ENCODE assay signal across 9 cellular contexts in genomic region chr12:62730649-62731377, GRCh38.
DNase-seq lines count a peak whose midpoint lies in the region; ATAC-seq and TF ChIP-seq lines count a peak whose summit lies in the region.
"Had no signal": no experiment of that assay in that cellular context is flagged by ENCODE, and none has a peak within 500 bp of the region (broad histone marks: within the 10 kb centered on the region; RNA-seq: fewer than 3 reads in every experiment).

No MANE protein-coding gene starts in this region.

- H3K27me3 ChIP-seq in suprapubic skin: no peaks in the 10 kb centered on the region

- TF ChIP-seq POLR2A in suprapubic skin (IDR thresholded peaks at IDR 0.05): no peak

- 48% methylated on average over 5 of the region's 5 CpGs for WGBS in suprapubic skin

- no peaks in the 10 kb centered on the region for H3K9me3 ChIP-seq in suprapubic skin

- no peaks in the 10 kb centered on the region for H3K36me3 ChIP-seq in suprapubic skin

- no peaks in the 10 kb centered on the region for H3K9me3 Mint-ChIP-seq in natural killer cell
- H3K9me3 Mint-ChIP-seq: T-cell had no signal

- CTCF ChIA-PET in RWPE1 (lab: Yijun Ruan, JAX): no interaction called here

- H3K4me1 Mint-ChIP-seq in natural killer cell: no peaks in the 10 kb centered on the region
- H3K4me1 Mint-ChIP-seq: T-cell had no signal

- H3K4me3 ChIP-seq in fibroblast of mammary gland (ENCODE audit: control insufficient read depth, low read depth, low read length) (no peak overlapping the region), suprapubic skin (no peak overlapping the region)

- POLR2A ChIA-PET in RWPE1 (lab: Yijun Ruan, JAX; ENCODE audit: low non-redundant PET): no interaction called here

- H3K4me3 Mint-ChIP-seq in natural killer cell: no peak overlapping the region
- H3K4me3 Mint-ChIP-seq: T-cell had no signal

- peak; percentile 49 for DNase-seq in H4 (ENCODE audit: low spot score)
- peak; percentile 24 for DNase-seq in RWPE1 (ENCODE audit: low spot score)
- peak; percentile 81 for DNase-seq in fibroblast of mammary gland (ENCODE audit: low read depth)
- no peak for DNase-seq in suprapubic skin (ENCODE audit: low spot score in 2 of 2)
- no peak for DNase-seq in natural killer cell
- no peak for DNase-seq in stimulated activated CD4-positive, alpha-beta T cell treated with anti-CD3 and anti-CD28 coated beads, Interleukin-12 subunit alpha, Interleukin-12 subunit beta, amount 100 ng/mL, for 4 hours
- DNase-seq: T-cell had no signal

- H3K27ac Mint-ChIP-seq in natural killer cell: no peak overlapping the region
- H3K27ac Mint-ChIP-seq: T-cell had no signal

- H3K36me3 Mint-ChIP-seq in natural killer cell: no peaks in the 10 kb centered on the region
- H3K36me3 Mint-ChIP-seq: T-cell had no signal

- no peak for TF ChIP-seq EP300 in suprapubic skin (IDR thresholded peaks at IDR 0.05)

- no peak for TF ChIP-seq CTCF in RWPE1 (conservative IDR thresholded peaks at IDR 0.05; ENCODE audit: low read depth)
- no peak for TF ChIP-seq CTCF in fibroblast of mammary gland (conservative IDR thresholded peaks at IDR 0.05; ENCODE audit: control insufficient read depth, insufficient read depth, low read depth, low read length)
- no peak for TF ChIP-seq CTCF in suprapubic skin (IDR thresholded peaks at IDR 0.05)
- no peak for TF ChIP-seq CTCF in natural killer cell (IDR thresholded peaks at IDR 0.05)

- no peak overlapping the region; the same call in 1 of the 2 replicates for H3K27ac ChIP-seq in RWPE1
- peak overlapping the region; percentile 42 for H3K27ac ChIP-seq in suprapubic skin

- peaks cover 3 to 6% of the 10 kb centered on the region in 2 donors for H3K27me3 Mint-ChIP-seq in natural killer cell (ENCODE audit: low read depth in 2 of 2)

- ATAC-seq in HG02798 (IDR thresholded peaks at IDR 0.05; ENCODE audit: poor library complexity, unreplicated experiment) (no peak), natural killer cell (no peak), HG03439 (IDR thresholded peaks at IDR 0.05; ENCODE audit: unreplicated experiment) (no peak)
- ATAC-seq: T-cell had no signal

- intact Hi-C loops in natural killer cell (cut with micrococcal nuclease): no loop called here

- H3K4me1 ChIP-seq in suprapubic skin: peaks cover 35% of the 10 kb centered on the region

Comparison
In these comparisons a context has a peak if more than half of its experiments do, and no peak if none do; other contexts are left out.
1. DNase-seq: peak in H4 (single experiment), RWPE1 (single experiment) and fibroblast of mammary gland (single experiment); none in suprapubic skin (0 of 2), natural killer cell (single experiment) and stimulated activated CD4-positive, alpha-beta T cell treated with anti-CD3 and anti-CD28 coated beads, Interleukin-12 subunit alpha, Interleukin-12 subunit beta, amount 100 ng/mL, for 4 hours (single experiment).